ENCODE assay signal across 7 cellular contexts in the genomic region with DNA sequence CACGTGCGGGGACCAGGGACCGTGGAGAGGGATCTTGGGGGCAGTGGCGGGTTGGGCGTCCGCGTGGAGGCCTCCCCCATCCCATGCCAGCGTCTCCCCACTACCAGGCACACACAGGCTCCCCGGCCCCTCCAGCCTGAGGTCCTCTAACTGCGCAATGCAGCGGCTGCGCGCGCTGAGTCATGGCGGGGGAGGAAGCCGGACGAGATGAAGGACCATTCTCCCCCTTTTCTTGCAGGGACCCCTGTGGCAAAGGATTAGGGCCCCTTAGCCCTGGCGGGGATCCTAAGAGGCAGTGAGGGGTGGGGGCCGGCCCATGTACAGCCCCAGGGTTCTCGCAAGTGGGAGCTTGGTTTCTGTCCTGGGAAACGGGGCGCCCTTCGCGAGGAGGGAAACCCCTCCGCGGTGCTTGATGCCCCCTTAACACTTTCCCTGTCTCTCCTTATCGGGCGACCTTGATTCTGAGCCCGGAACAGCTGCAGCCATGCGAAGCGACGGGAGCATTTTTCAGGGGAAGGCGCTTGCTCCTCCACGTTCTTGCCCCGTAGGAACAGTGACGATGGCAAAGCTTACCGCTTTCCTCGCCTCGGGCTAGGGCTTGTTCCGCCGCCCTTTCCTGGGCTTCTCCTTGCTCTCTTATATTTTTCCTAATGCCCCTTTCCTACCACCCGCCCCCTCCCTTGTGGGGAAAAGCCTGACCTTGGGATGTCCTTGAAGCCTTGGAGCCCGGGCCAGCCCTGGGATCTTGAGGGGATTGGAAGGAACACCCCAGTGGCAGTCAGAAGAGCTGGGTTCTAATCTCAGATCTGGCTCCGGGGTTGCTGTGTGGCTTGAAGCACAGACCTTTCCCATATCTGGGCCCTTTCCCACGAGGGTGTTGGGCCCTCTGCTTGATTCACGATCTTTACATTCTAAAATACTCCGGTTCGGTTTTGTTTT. TPM values are rescaled to one million over a fixed set of nuclear protein-coding genes. Genes with fewer than 3 reads are reported as not detected.
DNase-seq lines count a peak whose midpoint lies in the region; ATAC-seq and TF ChIP-seq lines count a peak whose summit lies in the region.

No MANE protein-coding gene starts in this region.

- peak overlapping the region; percentile 90 for H3K9ac ChIP-seq in OCI-LY3 (ENCODE audit: low read length)

- ATAC-seq in GM21529 (IDR thresholded peaks at IDR 0.05; ENCODE audit: unreplicated experiment) (peak; percentile 3), body of pancreas (peak; percentile 15), left colon (peak; percentile 17), GM21526 (IDR thresholded peaks at IDR 0.05; ENCODE audit: low FRiP score, unreplicated experiment) (no peak), HG03469 (IDR thresholded peaks at IDR 0.05; ENCODE audit: unreplicated experiment) (no peak)
- ATAC-seq in stimulated activated effector memory CD8-positive, alpha-beta T cell treated with anti-CD3 and anti-CD28 coated beads, Interleukin-12 subunit alpha, Interleukin-12 subunit beta, amount 100 ng/mL, for 72 hours: peak; percentile 8

- H3K9me3 Mint-ChIP-seq in stimulated activated effector memory CD8-positive, alpha-beta T cell treated with anti-CD3 and anti-CD28 coated beads, Interleukin-12 subunit alpha, Interleukin-12 subunit beta, amount 100 ng/mL, for 72 hours: no peaks in the 10 kb centered on the region

- no peaks in the 10 kb centered on the region for H3K27me3 ChIP-seq in OCI-LY3 (ENCODE audit: low read depth, low read length)
- H3K27me3 ChIP-seq in body of pancreas: no peaks in the 10 kb centered on the region

- peaks cover 75% of the 10 kb centered on the region for H3K36me3 Mint-ChIP-seq in stimulated activated effector memory CD8-positive, alpha-beta T cell treated with anti-CD3 and anti-CD28 coated beads, Interleukin-12 subunit alpha, Interleukin-12 subunit beta, amount 100 ng/mL, for 72 hours

- no peak overlapping the region for H2AFZ ChIP-seq in OCI-LY3 (ENCODE audit: low read depth, low read length)

- H4K20me1 ChIP-seq in OCI-LY3 (ENCODE audit: insufficient read depth, low read length): peaks cover 48% of the 10 kb centered on the region

- no peak for TF ChIP-seq CTCF in OCI-LY3 (IDR thresholded peaks at IDR 0.05; ENCODE audit: low read depth, low read length)
- no peak for TF ChIP-seq CTCF in body of pancreas (IDR thresholded peaks at IDR 0.05)

- H3K4me2 ChIP-seq in OCI-LY3 (ENCODE audit: low read length): peak overlapping the region; percentile 88

- H3K9me3 ChIP-seq in OCI-LY3 (ENCODE audit: insufficient read depth, low read length) (no peaks in the 10 kb centered on the region), body of pancreas (no peaks in the 10 kb centered on the region)

- H3K4me1 ChIP-seq in OCI-LY3 (ENCODE audit: low read length): peaks cover 18% of the 10 kb centered on the region
- H3K4me1 ChIP-seq in body of pancreas: peaks cover 45% of the 10 kb centered on the region

- intact Hi-C loops in body of pancreas (cut with DNase I) (no loop called here), left colon (cut with DNase I, micrococcal nuclease) (no loop called here)

- peak overlapping the region; percentile 98 for H3K27ac Mint-ChIP-seq in stimulated activated effector memory CD8-positive, alpha-beta T cell treated with anti-CD3 and anti-CD28 coated beads, Interleukin-12 subunit alpha, Interleukin-12 subunit beta, amount 100 ng/mL, for 72 hours

- peaks cover 63% of the 10 kb centered on the region for H3K79me2 ChIP-seq in OCI-LY3 (ENCODE audit: low read length)

- peak in 3 of 4 donors; percentile 59 to 64 (median 59) for DNase-seq in body of pancreas
- DNase-seq in left colon: no peak
- no peak for DNase-seq in stimulated activated effector memory CD8-positive, alpha-beta T cell treated with anti-CD3 and anti-CD28 coated beads, Interleukin-12 subunit alpha, Interleukin-12 subunit beta, amount 100 ng/mL, for 72 hours (ENCODE audit: low spot score in 2 of 2)

- peak in 1 of 3 donors; percentile 16 for TF ChIP-seq POLR2A in body of pancreas (IDR thresholded peaks at IDR 0.05)

- peaks cover 52% of the 10 kb centered on the region for H3K4me1 Mint-ChIP-seq in stimulated activated effector memory CD8-positive, alpha-beta T cell treated with anti-CD3 and anti-CD28 coated beads, Interleukin-12 subunit alpha, Interleukin-12 subunit beta, amount 100 ng/mL, for 72 hours

- peak overlapping the region; percentile 97 for H3K4me3 Mint-ChIP-seq in stimulated activated effector memory CD8-positive, alpha-beta T cell treated with anti-CD3 and anti-CD28 coated beads, Interleukin-12 subunit alpha, Interleukin-12 subunit beta, amount 100 ng/mL, for 72 hours

- H3K36me3 ChIP-seq in OCI-LY3 (replicated peaks; ENCODE audit: low read depth, low read length): peaks cover 51% of the 10 kb centered on the region
- H3K36me3 ChIP-seq in body of pancreas (replicated peaks in 1 of 2; ENCODE audit: insufficient read depth in 1 of 2, low read depth in 2 of 2): peaks cover 10 to 22% of the 10 kb centered on the region in 2 donors

- WGBS in body of pancreas, 2 donors: 1% methylated on average over 29 to 47 of the region's 48 CpGs

- H3K4me3 ChIP-seq in OCI-LY3 (ENCODE audit: low read length) (peak overlapping the region; percentile 94), body of pancreas (peak overlapping the region; percentile 52 to 83)

- H3K27ac ChIP-seq in OCI-LY3 (ENCODE audit: low read length) (peak overlapping the region; percentile 73), body of pancreas (peak overlapping the region; percentile 86 to 99 (median 94))

RNA-seq across cellular contexts. Expression of gene ALDOA, which starts 0.7 kb away (rescaled TPM):
- total RNA-seq in body of pancreas (100 to 1,000 TPM; 306 to 384 TPM), left colon (1,000 to 10,000 TPM; 1,798 to 1,835 TPM)

RNA-seq across cellular contexts. Expression of gene PPP4C, which starts 9.6 kb away (rescaled TPM):
- total RNA-seq in body of pancreas (10 to 100 TPM; 29.3 to 32.2 TPM), left colon (100 to 1,000 TPM; 101 to 106 TPM)

RNA-seq across cellular contexts. Expression of gene TBX6, which starts 25.5 kb away (rescaled TPM):
- total RNA-seq in body of pancreas: 1 to 10 TPM; 1.8 to 2.6 TPM
- total RNA-seq in left colon: 1 to 10 TPM in 1 of 2 donors, under 1 TPM in 1; 0.92 to 1.1 TPM

RNA-seq across cellular contexts. Expression of gene YPEL3, which starts 29.8 kb away (rescaled TPM):
- 10 to 100 TPM; 28.3 to 84.8 TPM for total RNA-seq in body of pancreas
- 10 to 100 TPM; 30.5 to 58.2 TPM for total RNA-seq in left colon

RNA-seq across cellular contexts. Expression of gene TLCD3B, which starts 35.1 kb away (rescaled TPM):
- total RNA-seq in body of pancreas (not detected), left colon (under 1 TPM in 1 of 2 donors, not detected in 1; 0.31 TPM)

Comparison
In these comparisons a context has a peak if more than half of its experiments do, and no peak if none do; other contexts are left out.
1. ATAC-seq: peak in GM21529 (single experiment), body of pancreas (single experiment), left colon (single experiment) and stimulated activated effector memory CD8-positive, alpha-beta T cell treated with anti-CD3 and anti-CD28 coated beads, Interleukin-12 subunit alpha, Interleukin-12 subunit beta, amount 100 ng/mL, for 72 hours (single experiment); none in GM21526 (single experiment) and HG03469 (single experiment).
2. DNase-seq: peak in body of pancreas (3 of 4); none in left colon (0 of 2) and stimulated activated effector memory CD8-positive, alpha-beta T cell treated with anti-CD3 and anti-CD28 coated beads, Interleukin-12 subunit alpha, Interleukin-12 subunit beta, amount 100 ng/mL, for 72 hours (0 of 2).
3. RNA of gene ALDOA, which starts 0.7 kb away (total RNA-seq): 1,798 to 1,835 TPM in left colon; 306 to 384 TPM in body of pancreas; every median in the first group is over 4 times any median in the second.